In genomic region chr1:151472852-151473731, GRCh38 we compare ENCODE assay signal across 8 cellular contexts. TPM values are rescaled to one million over a fixed set of nuclear protein-coding genes. Genes with fewer than 3 reads are reported as not detected.
DNase-seq lines count a peak whose midpoint lies in the region; ATAC-seq and TF ChIP-seq lines count a peak whose summit lies in the region.

No MANE protein-coding gene starts in this region.

- intact Hi-C loops in CD8-positive, alpha-beta T cell (cut with DNase I, micrococcal nuclease): loop anchor here (1.0 kb wide), 1 partner anchor 14 kb away; the partner anchor contains the start of gene POGZ (in 2 of the 2)
- intact Hi-C loops in naive thymus-derived CD4-positive, alpha-beta T cell (cut with micrococcal nuclease): loop anchor here (1.0 kb wide), 2 partner anchors 13 to 14 kb away; partner anchors contain the start of gene POGZ (in 2 of the 2)

- DNase-seq in CD8-positive, alpha-beta T cell: peak in 2 of 7 experiments; percentile 11 to 66
- peak; percentile 18 to 46 for DNase-seq in activated T-cell treated with anti-CD3 and anti-CD28 coated beads, Interleukin-2, amount 50 U/mL, for 72 hours
- peak; percentile 39 to 72 for DNase-seq in foreskin fibroblast
- peak in 8 of 9 donors; percentile 9 to 37 (median 22) for DNase-seq in naive thymus-derived CD4-positive, alpha-beta T cell
- DNase-seq in type B pancreatic cell (ENCODE audit: extremely low spot score, unreplicated experiment): no peak
- DNase-seq in glomerular visceral epithelial cell (ENCODE audit: extremely low spot score): no peak
- no peak for DNase-seq in NK-92 treated with Interleukin-12 subunit alpha and Interleukin-12 subunit beta, amount 100 ng/mL, for 24 hours (lab: John Stamatoyannopoulos, UW)

- H3K9me3 ChIP-seq in CD8-positive, alpha-beta T cell (ENCODE audit: low read length): no peaks in the 10 kb centered on the region
- H3K9me3 ChIP-seq in Loucy (ENCODE audit: insufficient read depth, low read depth, low read length): no peaks in the 10 kb centered on the region
- no peaks in the 10 kb centered on the region for H3K9me3 ChIP-seq in naive thymus-derived CD4-positive, alpha-beta T cell (ENCODE audit: control insufficient read depth in 2 of 3, low read length in 3 of 3)

- no peaks in the 10 kb centered on the region for H3K79me2 ChIP-seq in Loucy (ENCODE audit: insufficient read depth, low read length)

- POLR2A ChIA-PET in CD8-positive, alpha-beta T cell (lab: Charles Lee): interaction anchor here (1.3 kb wide), 1 partner anchor 14 kb away, joined by 5 read pairs; the partner anchor contains the start of gene POGZ
- POLR2A ChIA-PET in naive thymus-derived CD4-positive, alpha-beta T cell (lab: Charles Lee): interaction anchor here (0.9 to 5.2 kb wide), 2 partner anchors 8 to 13 kb away, joined by 3 to 39 read pairs; partner anchors contain the start of gene POGZ

- H3K9me2 ChIP-seq in Loucy (replicated peaks; ENCODE audit: low read depth, low read length): no peaks in the 10 kb centered on the region

- no peak overlapping the region for H3K9ac ChIP-seq in Loucy (ENCODE audit: low read depth, low read length, poor library complexity, severe bottlenecking)

- H3K9me3 Mint-ChIP-seq in CD8-positive, alpha-beta T cell: no peaks in the 10 kb centered on the region
- no peaks in the 10 kb centered on the region for H3K9me3 Mint-ChIP-seq in activated T-cell treated with anti-CD3 and anti-CD28 coated beads, Interleukin-2, amount 50 U/mL, for 72 hours
- H3K9me3 Mint-ChIP-seq in naive thymus-derived CD4-positive, alpha-beta T cell: no peaks in the 10 kb centered on the region
- no peaks in the 10 kb centered on the region for H3K9me3 Mint-ChIP-seq in type B pancreatic cell

- no peaks in the 10 kb centered on the region for H3K36me3 ChIP-seq in CD8-positive, alpha-beta T cell (ENCODE audit: insufficient read depth, low read length)
- no peaks in the 10 kb centered on the region for H3K36me3 ChIP-seq in Loucy (ENCODE audit: insufficient read depth, low read length)
- H3K36me3 ChIP-seq in naive thymus-derived CD4-positive, alpha-beta T cell (ENCODE audit: control insufficient read depth in 2 of 3, insufficient read depth in 3 of 3, low read length in 3 of 3): no peaks in the 10 kb centered on the region

- peak overlapping the region; percentile 66 for H3K4me3 ChIP-seq in CD8-positive, alpha-beta T cell (ENCODE audit: low read depth, low read length)
- H3K4me3 ChIP-seq in Loucy (ENCODE audit: low read length, poor library complexity, severe bottlenecking) (no peak overlapping the region), foreskin fibroblast (ENCODE audit: low read depth in 1 of 2, low read length in 2 of 2) (peak overlapping the region; percentile 47)
- peak overlapping the region; percentile 58 for H3K4me3 ChIP-seq in naive thymus-derived CD4-positive, alpha-beta T cell (ENCODE audit: low read length)

- H4K20me1 ChIP-seq in Loucy (ENCODE audit: insufficient read depth, low read length, poor library complexity, severe bottlenecking): no peaks in the 10 kb centered on the region

- H3K4me1 Mint-ChIP-seq in CD8-positive, alpha-beta T cell (ENCODE audit: low read depth): peaks cover 7% of the 10 kb centered on the region
- peaks cover 33% of the 10 kb centered on the region for H3K4me1 Mint-ChIP-seq in activated T-cell treated with anti-CD3 and anti-CD28 coated beads, Interleukin-2, amount 50 U/mL, for 72 hours (ENCODE audit: low read depth)
- peaks cover 0 to 21% (median 7%) of the 10 kb centered on the region in 7 donors for H3K4me1 Mint-ChIP-seq in naive thymus-derived CD4-positive, alpha-beta T cell
- peaks cover 7% of the 10 kb centered on the region for H3K4me1 Mint-ChIP-seq in type B pancreatic cell (ENCODE audit: unreplicated experiment)

- no peak for TF ChIP-seq CTCF in CD8-positive, alpha-beta T cell (IDR thresholded peaks at IDR 0.05)
- TF ChIP-seq CTCF in Loucy (conservative IDR thresholded peaks at IDR 0.05; ENCODE audit: low read length) (no peak), foreskin fibroblast (IDR thresholded peaks at IDR 0.05; ENCODE audit: low read depth, low read length) (no peak), type B pancreatic cell (conservative IDR thresholded peaks at IDR 0.05) (no peak)

- peak overlapping the region; percentile 71 for H2AFZ ChIP-seq in Loucy (ENCODE audit: low read length)

- H3K27me3 Mint-ChIP-seq in CD8-positive, alpha-beta T cell (ENCODE audit: low read depth): peaks cover 5% of the 10 kb centered on the region
- H3K27me3 Mint-ChIP-seq in activated T-cell treated with anti-CD3 and anti-CD28 coated beads, Interleukin-2, amount 50 U/mL, for 72 hours (ENCODE audit: low read depth): no peaks in the 10 kb centered on the region
- H3K27me3 Mint-ChIP-seq in naive thymus-derived CD4-positive, alpha-beta T cell: peaks cover 0 to 12% (median 9%) of the 10 kb centered on the region in 5 donors
- no peaks in the 10 kb centered on the region for H3K27me3 Mint-ChIP-seq in type B pancreatic cell

- no peak overlapping the region for H3K4me2 ChIP-seq in Loucy (ENCODE audit: low read depth, low read length, poor library complexity, severe bottlenecking)

- CTCF ChIA-PET in CD8-positive, alpha-beta T cell (lab: Charles Lee): interaction anchor here (0.6 to 0.9 kb wide), 2 partner anchors 8 to 13 kb away, joined by 3 read pairs; partner anchors contain the start of gene POGZ
- CTCF ChIA-PET in naive thymus-derived CD4-positive, alpha-beta T cell (lab: Charles Lee): no interaction called here

- no peaks in the 10 kb centered on the region for H3F3A ChIP-seq in Loucy (ENCODE audit: low read depth)

- H3K4me3 Mint-ChIP-seq in CD8-positive, alpha-beta T cell: peak overlapping the region; percentile 80
- H3K4me3 Mint-ChIP-seq in activated T-cell treated with anti-CD3 and anti-CD28 coated beads, Interleukin-2, amount 50 U/mL, for 72 hours: peak overlapping the region; percentile 74 to 75
- H3K4me3 Mint-ChIP-seq in naive thymus-derived CD4-positive, alpha-beta T cell: peak overlapping the region; percentile 74 to 89 (median 86)
- peak overlapping the region; percentile 80 for H3K4me3 Mint-ChIP-seq in type B pancreatic cell

- H3K4me1 ChIP-seq in CD8-positive, alpha-beta T cell (ENCODE audit: insufficient read depth, low read length): peaks cover 4% of the 10 kb centered on the region
- H3K4me1 ChIP-seq in Loucy (ENCODE audit: insufficient read depth, low read length, poor library complexity, severe bottlenecking): no peaks in the 10 kb centered on the region
- peaks cover 0 to 4% of the 10 kb centered on the region in 2 donors for H3K4me1 ChIP-seq in naive thymus-derived CD4-positive, alpha-beta T cell (ENCODE audit: control insufficient read depth in 2 of 2, insufficient read depth in 2 of 2, low read length in 2 of 2)

- no peaks in the 10 kb centered on the region for H3K36me3 Mint-ChIP-seq in CD8-positive, alpha-beta T cell
- no peaks in the 10 kb centered on the region for H3K36me3 Mint-ChIP-seq in activated T-cell treated with anti-CD3 and anti-CD28 coated beads, Interleukin-2, amount 50 U/mL, for 72 hours (ENCODE audit: insufficient read depth in 2 of 2)
- peaks cover 0 to 3% (median 0%) of the 10 kb centered on the region in 5 donors for H3K36me3 Mint-ChIP-seq in naive thymus-derived CD4-positive, alpha-beta T cell
- no peaks in the 10 kb centered on the region for H3K36me3 Mint-ChIP-seq in type B pancreatic cell

- peak; percentile 40 for ATAC-seq in CD8-positive, alpha-beta T cell
- peak in 1 of 2 donors; percentile 32 for ATAC-seq in activated T-cell treated with anti-CD3 and anti-CD28 coated beads, Interleukin-2, amount 50 U/mL, for 72 hours (replicated peaks in 1 of 2)
- ATAC-seq in naive thymus-derived CD4-positive, alpha-beta T cell: peak; percentile 42

- peak overlapping the region; percentile 18 for H3K27ac Mint-ChIP-seq in CD8-positive, alpha-beta T cell
- peak overlapping the region; percentile 54 for H3K27ac Mint-ChIP-seq in activated T-cell treated with anti-CD3 and anti-CD28 coated beads, Interleukin-2, amount 50 U/mL, for 72 hours
- peak overlapping the region; percentile 44 to 90 (median 65) for H3K27ac Mint-ChIP-seq in naive thymus-derived CD4-positive, alpha-beta T cell
- peak overlapping the region; percentile 87 for H3K27ac Mint-ChIP-seq in type B pancreatic cell

- no peak overlapping the region for H3K27ac ChIP-seq in CD8-positive, alpha-beta T cell (ENCODE audit: low read depth, low read length)
- H3K27ac ChIP-seq in naive thymus-derived CD4-positive, alpha-beta T cell (ENCODE audit: low read depth, low read length): peak overlapping the region; percentile 58

- H3K27me3 ChIP-seq in CD8-positive, alpha-beta T cell (ENCODE audit: insufficient read depth, low read length): no peaks in the 10 kb centered on the region
- H3K27me3 ChIP-seq in Loucy (ENCODE audit: insufficient read depth, low read length, poor library complexity, severe bottlenecking): no peaks in the 10 kb centered on the region
- H3K27me3 ChIP-seq in naive thymus-derived CD4-positive, alpha-beta T cell (ENCODE audit: control insufficient read depth in 2 of 2, insufficient read depth in 2 of 2, low read length in 2 of 2): no peaks in the 10 kb centered on the region

RNA-seq across cellular contexts. Expression of gene POGZ, which starts 13.8 kb away (rescaled TPM):
- total RNA-seq in CD8-positive, alpha-beta T cell: 10 to 100 TPM; 85.4 to 88.0 TPM
- 100 to 1,000 TPM; 116 to 140 TPM for total RNA-seq in activated T-cell treated with anti-CD3 and anti-CD28 coated beads, Interleukin-2, amount 50 U/mL, for 72 hours
- total RNA-seq in naive thymus-derived CD4-positive, alpha-beta T cell: 100 to 1,000 TPM in 4 of 5 experiments, 10 to 100 TPM in 1; 83.7 to 143 (median 112) TPM
- 10 to 100 TPM in 1 of 2 donors, 1 to 10 TPM in 1; 7.4 to 14.1 TPM for polyA plus RNA-seq in naive thymus-derived CD4-positive, alpha-beta T cell
- total RNA-seq in type B pancreatic cell (ENCODE audit: low replicate concordance): 73.1 and 126 TPM in 2 replicates

RNA-seq across cellular contexts. Expression of gene CGN, which starts 38.1 kb away (rescaled TPM):
- under 1 TPM; 0.28 to 0.49 TPM for total RNA-seq in CD8-positive, alpha-beta T cell
- 1 to 10 TPM in 1 of 2 donors, under 1 TPM in 1; 0.69 to 1.9 TPM for total RNA-seq in activated T-cell treated with anti-CD3 and anti-CD28 coated beads, Interleukin-2, amount 50 U/mL, for 72 hours
- total RNA-seq in naive thymus-derived CD4-positive, alpha-beta T cell: 1 to 10 TPM in 2 of 5 experiments, under 1 TPM in 2, not detected in 1; 0.29 to 2.4 (median 1.3) TPM
- under 1 TPM in 1 of 2 donors, not detected in 1; 0.25 TPM for polyA plus RNA-seq in naive thymus-derived CD4-positive, alpha-beta T cell
- total RNA-seq in type B pancreatic cell (ENCODE audit: low replicate concordance): 29.0 and 52.8 TPM in 2 replicates

Comparison
In these comparisons a context has a peak if more than half of its experiments do, and no peak if none do; other contexts are left out.
1. DNase-seq: peak in activated T-cell treated with anti-CD3 and anti-CD28 coated beads, Interleukin-2, amount 50 U/mL, for 72 hours (2 of 2), foreskin fibroblast (2 of 2) and naive thymus-derived CD4-positive, alpha-beta T cell (8 of 9); none in type B pancreatic cell (single experiment), glomerular visceral epithelial cell (single experiment) and NK-92 treated with Interleukin-12 subunit alpha and Interleukin-12 subunit beta, amount 100 ng/mL, for 24 hours (single experiment).
2. H3K27ac Mint-ChIP-seq: peak in every context shown above with its lines; median percentile 87 in type B pancreatic cell; 65 in naive thymus-derived CD4-positive, alpha-beta T cell; 54 in activated T-cell treated with anti-CD3 and anti-CD28 coated beads, Interleukin-2, amount 50 U/mL, for 72 hours; 18 in CD8-positive, alpha-beta T cell.
3. Peak in every context shown above with its lines, with median percentiles within 50 percentile points of each other: H3K4me3 Mint-ChIP-seq.